1 cellular context compared by ENCODE assay signal in the genomic region with DNA sequence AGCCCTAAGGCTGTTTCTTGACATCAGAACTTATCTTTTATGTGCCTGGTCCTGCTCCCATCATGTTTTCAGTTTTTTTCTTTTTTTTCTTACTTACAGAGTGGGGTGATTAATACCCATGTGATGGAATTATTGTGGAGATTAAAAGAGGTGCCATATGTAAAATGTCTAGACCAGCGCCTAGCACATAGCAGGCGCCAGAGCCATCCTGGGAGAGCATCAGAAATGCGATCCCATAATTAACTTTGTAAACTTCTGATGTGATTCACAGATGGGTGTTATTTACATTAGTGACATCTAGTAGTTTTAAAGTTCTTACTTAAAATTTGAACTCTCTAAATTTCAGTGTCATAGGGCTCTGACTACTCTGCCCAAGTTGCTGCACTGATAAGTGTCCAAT.
TF ChIP-seq lines count a peak whose summit lies in the region.

No MANE protein-coding gene starts in this region.

TF ChIP-seq in HEK293, 187 proteins besides CTCF, POLR2A, EP300 and RAD21 (continued from another document):
- TF ChIP-seq TSHZ1 (tag by site-specific recombination; IDR thresholded peaks at IDR 0.05; ENCODE audit: borderline replicate concordance), result no peak
- no peak for TF ChIP-seq ZNF341 (tag by site-specific recombination; IDR thresholded peaks at IDR 0.05; ENCODE audit: low read depth)
